In the genomic region with DNA sequence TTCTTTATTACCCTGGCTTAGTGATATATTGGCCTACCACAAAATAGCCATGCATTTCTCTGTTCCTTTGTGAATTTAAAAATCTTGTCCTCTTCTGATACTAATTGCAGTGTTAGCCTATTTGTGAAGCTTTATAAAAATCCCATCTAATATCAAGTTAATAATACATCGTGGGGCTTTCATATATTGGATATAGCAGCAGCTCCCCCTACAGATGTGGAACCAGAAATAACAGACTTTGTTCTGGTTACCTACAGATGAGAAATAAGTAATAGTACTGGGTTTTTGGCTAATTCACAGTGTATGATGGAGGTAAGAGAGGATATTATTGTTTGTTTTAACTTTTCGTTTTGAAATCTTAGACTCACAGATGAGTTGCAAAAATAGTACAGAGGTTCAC, we compare ENCODE assay signal across 13 cellular contexts.
DNase-seq lines count a peak whose midpoint lies in the region; ATAC-seq and TF ChIP-seq lines count a peak whose summit lies in the region.
"Had no signal": no experiment of that assay in that cellular context is flagged by ENCODE, and none has a peak within 500 bp of the region (broad histone marks: within the 10 kb centered on the region; RNA-seq: fewer than 3 reads in every experiment).

No MANE protein-coding gene starts in this region.

- H3K4ac ChIP-seq in mesendoderm (ENCODE audit: low read depth, low read length) = no peak overlapping the region

- no peaks in the 10 kb centered on the region for H3K27me3 Mint-ChIP-seq in brain

- no peaks in the 10 kb centered on the region for H3K79me1 ChIP-seq in mesendoderm (ENCODE audit: low read length)

- ATAC-seq in GM19351 (IDR thresholded peaks at IDR 0.05; ENCODE audit: unreplicated experiment) = no peak
- no peak for ATAC-seq in GM21576 (IDR thresholded peaks at IDR 0.05; ENCODE audit: unreplicated experiment)

- no peak overlapping the region for H2AK5ac ChIP-seq in mesendoderm (ENCODE audit: low read length)

- H3K27ac ChIP-seq in mesendoderm (ENCODE audit: low read depth, low read length) = no peak overlapping the region
- H3K27ac ChIP-seq: esophagus squamous epithelium, sigmoid colon, SJSA1 had no signal

- H3K27me3 ChIP-seq in mesendoderm (ENCODE audit: insufficient read depth, low read length, poor library complexity) = no peaks in the 10 kb centered on the region
- H3K27me3 ChIP-seq: esophagus squamous epithelium, sigmoid colon, SJSA1 had no signal

- WGBS in mesendoderm (ENCODE audit: extremely low coverage, insufficient coverage, low lambda C conversion rate) = no CpG with 5 or more reads among the region's 2 CpGs

- DNase-seq in H4 (ENCODE audit: low spot score) (peak; percentile 5), NCI-H1417 treated with DMSO at 0.1 percent for 48 hours (lab: John Stamatoyannopoulos, UW) (peak; percentile 12), mesendoderm (peak; percentile 23), AG08395 (ENCODE audit: low spot score) (no peak), OCI-M2 (lab: John Stamatoyannopoulos, UW; ENCODE audit: unreplicated experiment) (no peak)
- DNase-seq: aorta, esophagus squamous epithelium, Karpas-422, sigmoid colon had no signal

- TF ChIP-seq CTCF in brain (conservative IDR thresholded peaks at IDR 0.05) = peak; percentile 52 to 65

- no peak overlapping the region for H3K27ac Mint-ChIP-seq in brain

- no peak overlapping the region for H4K5ac ChIP-seq in mesendoderm (ENCODE audit: low read length)

- no peak overlapping the region for H3K18ac ChIP-seq in mesendoderm (ENCODE audit: low read length)

- H3K4me1 Mint-ChIP-seq in brain = peaks cover 8% of the 10 kb centered on the region

- H3K4me2 ChIP-seq in mesendoderm (ENCODE audit: low read length) = no peak overlapping the region

- no peak overlapping the region for H2BK5ac ChIP-seq in mesendoderm (ENCODE audit: low read length)

- no peak overlapping the region for H3K9ac ChIP-seq in mesendoderm (ENCODE audit: low read length)

- H3K79me2 ChIP-seq in mesendoderm (ENCODE audit: control insufficient read depth, insufficient read depth, low read length) = no peaks in the 10 kb centered on the region

- H3K4me1 ChIP-seq in mesendoderm (ENCODE audit: control insufficient read depth, low read depth, low read length) = no peaks in the 10 kb centered on the region
- H3K4me1 ChIP-seq: esophagus squamous epithelium, SJSA1 had no signal

- H3K56ac ChIP-seq in mesendoderm (ENCODE audit: low read length) = no peak overlapping the region

- no peaks in the 10 kb centered on the region for H3K36me3 ChIP-seq in mesendoderm (ENCODE audit: control insufficient read depth, insufficient read depth, low read length)
- H3K36me3 ChIP-seq: esophagus squamous epithelium, sigmoid colon, SJSA1 had no signal

- no peak overlapping the region for H2BK120ac ChIP-seq in mesendoderm (ENCODE audit: low read depth, low read length)

- H3K4me3 ChIP-seq in mesendoderm (ENCODE audit: low read length) = no peak overlapping the region
- H3K4me3 ChIP-seq: esophagus squamous epithelium, sigmoid colon, SJSA1 had no signal

- H3K23ac ChIP-seq in mesendoderm (ENCODE audit: low read length) = no peak overlapping the region

- no peak overlapping the region for H2BK15ac ChIP-seq in mesendoderm (replicated peaks; ENCODE audit: low read depth)

- no peak overlapping the region for H4K8ac ChIP-seq in mesendoderm (ENCODE audit: low read depth, low read length)

- peaks cover 0 to 2% (median 0%) of the 10 kb centered on the region in 5 experiments for H3K9me3 Mint-ChIP-seq in brain

- no peaks in the 10 kb centered on the region for H3K36me3 Mint-ChIP-seq in brain

- no peak overlapping the region for H3K4me3 Mint-ChIP-seq in brain

Comparison
In these comparisons a context has a peak if more than half of its experiments do, and no peak if none do; other contexts are left out.
1. DNase-seq: peak in H4 (single experiment), NCI-H1417 treated with DMSO at 0.1 percent for 48 hours (single experiment) and mesendoderm (single experiment); none in AG08395 (single experiment) and OCI-M2 (single experiment).